Comparison of ENCODE assay signal across 1 cellular context in the genomic region with DNA sequence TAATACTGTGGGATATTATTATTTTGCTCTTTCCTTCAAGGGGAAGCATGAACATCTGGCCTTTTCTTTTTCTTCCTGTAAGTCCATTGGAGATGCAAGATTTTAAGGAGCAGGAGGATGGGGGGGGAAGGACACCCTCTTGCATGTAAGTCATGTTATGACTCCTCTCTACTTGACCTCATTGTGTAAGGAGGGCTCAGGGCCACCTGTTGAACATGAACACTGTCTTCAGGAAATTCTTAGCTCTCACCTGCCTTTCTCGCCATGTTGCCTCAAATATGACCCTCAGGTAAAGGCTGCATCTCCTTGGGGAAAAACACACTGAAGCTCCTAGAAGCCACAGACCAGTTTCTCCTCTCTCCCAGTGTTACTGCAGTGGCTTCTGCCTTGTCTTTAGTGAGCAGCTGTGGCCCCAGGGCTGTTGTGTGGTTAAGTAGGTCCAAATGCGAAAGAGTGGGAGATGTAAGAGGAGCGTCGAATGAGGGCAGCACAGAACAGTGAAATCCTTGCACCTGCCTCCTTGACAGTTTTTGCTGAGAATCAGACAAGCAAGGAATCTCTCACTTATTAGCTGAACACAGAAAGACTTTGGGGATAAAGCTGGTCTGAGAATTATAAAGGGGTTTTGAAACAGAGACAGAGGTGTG.
TF ChIP-seq lines count a peak whose summit lies in the region.

No MANE protein-coding gene starts in this region.

TF ChIP-seq in HepG2, 621 proteins besides CTCF, POLR2A, EP300 and RAD21:
- TF ChIP-seq RARA (CRISPR knock-in tag; IDR thresholded peaks at IDR 0.05), result no peak
- TF ChIP-seq KLF13 (CRISPR knock-in tag; IDR thresholded peaks at IDR 0.05), result no peak
- no peak for TF ChIP-seq PREB (CRISPR knock-in tag; IDR thresholded peaks at IDR 0.05)
- no peak for TF ChIP-seq NKX3-1 (CRISPR knock-in tag; IDR thresholded peaks at IDR 0.05)
- no peak for TF ChIP-seq ZFX (CRISPR knock-in tag; IDR thresholded peaks at IDR 0.05; ENCODE audit: low read depth)
- TF ChIP-seq ATF1 (CRISPR knock-in tag; IDR thresholded peaks at IDR 0.05), result no peak
- TF ChIP-seq ZNF850 (CRISPR knock-in tag; conservative IDR thresholded peaks at IDR 0.05), result no peak
- TF ChIP-seq POLR2AphosphoS2 (IDR thresholded peaks at IDR 0.05; ENCODE audit: low read depth, low read length), result no peak
- TF ChIP-seq ZNF12 (CRISPR knock-in tag; IDR thresholded peaks at IDR 0.05), result no peak
- no peak for TF ChIP-seq FOXA3 (CRISPR knock-in tag; IDR thresholded peaks at IDR 0.05)
- no peak for TF ChIP-seq NFIB (CRISPR knock-in tag; IDR thresholded peaks at IDR 0.05; ENCODE audit: borderline replicate concordance)
- TF ChIP-seq, protein P1, sequence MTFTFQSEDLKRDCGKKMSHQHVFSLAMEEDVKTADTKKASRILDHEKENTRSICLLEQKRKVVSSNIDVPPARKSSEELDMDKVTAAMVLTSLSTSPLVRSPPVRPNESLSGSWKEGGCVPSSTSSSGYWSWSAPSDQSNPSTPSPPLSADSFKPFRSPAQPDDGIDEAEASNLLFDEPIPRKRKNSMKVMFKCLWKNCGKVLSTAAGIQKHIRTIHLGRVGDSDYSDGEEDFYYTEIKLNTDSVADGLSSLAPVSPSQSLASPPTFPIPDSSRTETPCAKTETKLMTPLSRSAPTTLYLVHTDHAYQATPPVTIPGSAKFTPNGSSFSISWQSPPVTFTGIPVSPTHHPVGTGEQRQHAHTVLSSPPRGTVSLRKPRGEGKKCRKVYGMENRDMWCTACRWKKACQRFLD (CRISPR knock-in tag; IDR thresholded peaks at IDR 0.05; ENCODE audit: borderline replicate concordance), result no peak
- TF ChIP-seq MIXL1 (CRISPR knock-in tag; IDR thresholded peaks at IDR 0.05), result no peak
TF ChIP-seq in HepG2: peak in this region for 0.
